Comparison of ENCODE assay signal across 11 cellular contexts in the genomic region with DNA sequence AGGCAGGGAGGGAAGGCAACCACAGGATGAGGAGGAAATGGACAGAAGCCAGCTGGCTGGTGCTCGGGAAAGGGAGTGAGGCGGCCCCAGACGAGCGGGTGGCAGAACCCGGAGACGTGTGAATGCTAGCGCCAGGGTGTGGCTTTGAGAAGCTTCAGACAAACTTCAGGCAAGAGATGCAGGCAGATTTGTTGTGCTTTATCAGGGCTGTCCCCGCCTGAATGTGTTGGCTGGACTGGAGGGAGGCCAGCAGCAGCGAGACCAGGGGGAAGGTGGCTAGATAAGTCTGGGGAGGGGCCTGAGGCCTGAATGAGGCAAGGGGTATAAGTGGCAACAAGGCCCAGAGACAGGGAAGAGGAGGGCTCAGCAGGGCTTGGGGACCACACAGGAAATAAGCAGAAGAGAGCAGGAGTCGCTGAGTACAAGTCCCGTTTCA. TPM values are rescaled to one million over a fixed set of nuclear protein-coding genes. Genes with fewer than 3 reads are reported as not detected.
DNase-seq lines count a peak whose midpoint lies in the region; ATAC-seq, FAIRE-seq and TF ChIP-seq lines count a peak whose summit lies in the region.
"Had no signal": no experiment of that assay in that cellular context is flagged by ENCODE, and none has a peak within 500 bp of the region (broad histone marks: within the 10 kb centered on the region; RNA-seq: fewer than 3 reads in every experiment).

No MANE protein-coding gene starts in this region.

- H3K9ac ChIP-seq in SK-N-MC (ENCODE audit: insufficient read length) (peak overlapping the region; percentile 37), fibroblast of lung (ENCODE audit: insufficient read depth, low read length) (no peak overlapping the region), kidney (ENCODE audit: low read length in 2 of 2) (no peak overlapping the region)

- peak in 3 of 4 donors; percentile 29 to 44 (median 39) for ATAC-seq in pancreas
- no peak for ATAC-seq in GM19452 (IDR thresholded peaks at IDR 0.05; ENCODE audit: unreplicated experiment)

- no peaks in the 10 kb centered on the region for H3K9me3 ChIP-seq in SK-N-MC (ENCODE audit: low read depth, low read length)
- no peaks in the 10 kb centered on the region for H3K9me3 ChIP-seq in fibroblast of lung (ENCODE audit: control insufficient read depth, insufficient read depth, low read depth, low read length)
- no peaks in the 10 kb centered on the region for H3K9me3 ChIP-seq in pancreas
- no peaks in the 10 kb centered on the region for H3K9me3 ChIP-seq in kidney (ENCODE audit: control insufficient read depth in 1 of 2, low read length in 2 of 2)
- H3K9me3 ChIP-seq: suprapubic skin had no signal

- intact Hi-C loops in pancreas (cut with DNase I) (no loop called here), kidney (cut with DNase I) (no loop called here)

- no peaks in the 10 kb centered on the region for H3K27me3 Mint-ChIP-seq in activated CD4-positive, alpha-beta T cell treated with anti-CD3 and anti-CD28 coated beads, Interleukin-2, amount 10 ng/mL, durations not matched to agents 7 days and 5 days
- H3K27me3 Mint-ChIP-seq: dendritic cell treated with granulocyte-macrophage colony-stimulating factor and Interleukin-4, amounts not matched to agents 40 ng/mL and 50 ng/mL, for 4 days had no signal

- POLR2A ChIA-PET in activated CD4-positive, alpha-beta T cell treated with anti-CD3 and anti-CD28 coated beads, Interleukin-2, amount 10 ng/mL, durations not matched to agents 7 days and 5 days (lab: Charles Lee): no interaction called here

- H3K36me3 Mint-ChIP-seq in activated CD4-positive, alpha-beta T cell treated with anti-CD3 and anti-CD28 coated beads, Interleukin-2, amount 10 ng/mL, durations not matched to agents 7 days and 5 days (ENCODE audit: low read depth): no peaks in the 10 kb centered on the region

- H3K4me1 ChIP-seq in fibroblast of lung (ENCODE audit: control insufficient read depth, extremely low read depth, insufficient read depth, low read length) (no peaks in the 10 kb centered on the region), pancreas (no peaks in the 10 kb centered on the region), kidney (ENCODE audit: control insufficient read depth in 1 of 2, insufficient read depth in 1 of 2, low read depth in 1 of 2, low read length in 2 of 2) (no peaks in the 10 kb centered on the region)

- H3K27me3 ChIP-seq in fibroblast of lung (ENCODE audit: control insufficient read depth, insufficient read depth, low read length) (no peaks in the 10 kb centered on the region), pancreas (no peaks in the 10 kb centered on the region)
- H3K27me3 ChIP-seq: suprapubic skin had no signal

- no peak overlapping the region for H3K4me2 ChIP-seq in fibroblast of lung (ENCODE audit: extremely low read depth, insufficient read depth, low read length)

- no peaks in the 10 kb centered on the region for H3K9me3 Mint-ChIP-seq in activated CD4-positive, alpha-beta T cell treated with anti-CD3 and anti-CD28 coated beads, Interleukin-2, amount 10 ng/mL, durations not matched to agents 7 days and 5 days
- H3K9me3 Mint-ChIP-seq: dendritic cell treated with granulocyte-macrophage colony-stimulating factor and Interleukin-4, amounts not matched to agents 40 ng/mL and 50 ng/mL, for 4 days had no signal

- H3K4me1 Mint-ChIP-seq in activated CD4-positive, alpha-beta T cell treated with anti-CD3 and anti-CD28 coated beads, Interleukin-2, amount 10 ng/mL, durations not matched to agents 7 days and 5 days: peaks cover 10% of the 10 kb centered on the region

- 64 to 68% methylated on average over 11 of the region's 11 CpGs for WGBS in pancreas, 2 donors

- H4K20me1 ChIP-seq in fibroblast of lung (ENCODE audit: control insufficient read depth, extremely low read depth, insufficient read depth, low read length): no peaks in the 10 kb centered on the region

- 0 out of 2 replicates have a peak overlapping the region, but pooled peaks have one; percentile 12 for H3K4me3 ChIP-seq in SK-N-MC
- no peak overlapping the region for H3K4me3 ChIP-seq in fibroblast of lung (replicated peaks in 1 of 4; ENCODE audit: control extremely low read depth in 1 of 4, insufficient read depth in 1 of 4, low read depth in 3 of 4, low read length in 4 of 4)
- no peak overlapping the region for H3K4me3 ChIP-seq in pancreas
- H3K4me3 ChIP-seq in kidney (ENCODE audit: low read length in 2 of 2): no peak overlapping the region
- H3K4me3 ChIP-seq: suprapubic skin had no signal

- H3K4me3 Mint-ChIP-seq in activated CD4-positive, alpha-beta T cell treated with anti-CD3 and anti-CD28 coated beads, Interleukin-2, amount 10 ng/mL, durations not matched to agents 7 days and 5 days: peak overlapping the region; percentile 9
- H3K4me3 Mint-ChIP-seq: dendritic cell treated with granulocyte-macrophage colony-stimulating factor and Interleukin-4, amounts not matched to agents 40 ng/mL and 50 ng/mL, for 4 days had no signal

- H2AFZ ChIP-seq in fibroblast of lung (ENCODE audit: low read length): no peak overlapping the region

- peak overlapping the region; percentile 97 for H3K27ac Mint-ChIP-seq in activated CD4-positive, alpha-beta T cell treated with anti-CD3 and anti-CD28 coated beads, Interleukin-2, amount 10 ng/mL, durations not matched to agents 7 days and 5 days
- H3K27ac Mint-ChIP-seq: dendritic cell treated with granulocyte-macrophage colony-stimulating factor and Interleukin-4, amounts not matched to agents 40 ng/mL and 50 ng/mL, for 4 days had no signal

- H3K79me2 ChIP-seq in fibroblast of lung (ENCODE audit: control insufficient read depth, insufficient read depth, low read length): no peaks in the 10 kb centered on the region

- DNase-seq in activated CD4-positive, alpha-beta T cell treated with anti-CD3 and anti-CD28 coated beads, Interleukin-2, amount 10 ng/mL, durations not matched to agents 7 days and 5 days: peak; percentile 42
- no peak for DNase-seq in activated CD4-positive, alpha-beta T cell treated with anti-CD3 and anti-CD28 coated beads, Interleukin-2, amount 50 U/mL, for 48 hours
- DNase-seq in SK-N-MC (ENCODE audit: low read depth, low spot score) (no peak), fibroblast of lung (ENCODE audit: low read depth in 2 of 2) (peak; percentile 43 to 46), pancreas (no peak), kidney (no peak), NOMO-1 treated with dmso at 0.1 percent for 144 hours (lab: John Stamatoyannopoulos, UW; ENCODE audit: unreplicated experiment) (no peak)

- CTCF ChIA-PET in activated CD4-positive, alpha-beta T cell treated with anti-CD3 and anti-CD28 coated beads, Interleukin-2, amount 10 ng/mL, durations not matched to agents 7 days and 5 days (lab: Charles Lee): interaction anchor here (1.0 kb wide), 1 partner anchor 25 kb away, joined by 3 read pairs; a partner anchor contains a TSS

- TF ChIP-seq CTCF in fibroblast of lung (conservative IDR thresholded peaks at IDR 0.05 in 1 of 2, IDR thresholded peaks at IDR 0.05 in 1 of 2; ENCODE audit: low read depth in 1 of 2, low read length in 2 of 2): no peak
- no peak for TF ChIP-seq CTCF in pancreas (IDR thresholded peaks at IDR 0.05)
- TF ChIP-seq CTCF in kidney (IDR thresholded peaks at IDR 0.05; ENCODE audit: borderline replicate concordance, extremely low read depth, insufficient read depth): no peak

- peaks cover 11% of the 10 kb centered on the region; the same call in 1 of the 2 replicates for H3K36me3 ChIP-seq in SK-N-MC (ENCODE audit: insufficient read depth, low read length)
- no peaks in the 10 kb centered on the region for H3K36me3 ChIP-seq in fibroblast of lung (ENCODE audit: control insufficient read depth, insufficient read depth, low read length)
- peaks cover 0 to 11% (median 0%) of the 10 kb centered on the region in 3 donors for H3K36me3 ChIP-seq in pancreas
- no peaks in the 10 kb centered on the region for H3K36me3 ChIP-seq in kidney (ENCODE audit: control insufficient read depth in 1 of 2, insufficient read depth in 2 of 2, low read length in 2 of 2)

- H3K27ac ChIP-seq in SK-N-MC (0 out of 2 replicates have a peak overlapping the region, but pooled peaks have one; percentile 36), fibroblast of lung (ENCODE audit: insufficient read depth, low read length) (no peak overlapping the region), pancreas (no peak overlapping the region), kidney (ENCODE audit: low read depth in 2 of 2, low read length in 2 of 2) (no peak overlapping the region)
- H3K27ac ChIP-seq: suprapubic skin had no signal

- FAIRE-seq in pancreas (lab: Jason Lieb, UNC) (no peak), kidney (lab: Jason Lieb, UNC) (no peak)
- FAIRE-seq: keratinocyte had no signal

RNA-seq across cellular contexts. Expression of a gene that starts 22.0 kb away (rescaled TPM):
- total RNA-seq in activated CD4-positive, alpha-beta T cell treated with anti-CD3 and anti-CD28 coated beads, Interleukin-2, amount 10 ng/mL, durations not matched to agents 7 days and 5 days: 1 to 10 TPM; 3.4 to 4.0 TPM
- 1.8 and 2.5 TPM in 2 replicates for total RNA-seq in fibroblast of lung
- polyA plus RNA-seq in fibroblast of lung: 0.41 and 1.3 TPM in 2 replicates
- polyA plus RNA-seq in fibroblast of lung (2012): 0.30 and 1.2 TPM in 2 replicates
- 0.94 and 1.6 TPM in 2 replicates for polyA minus RNA-seq in fibroblast of lung (ENCODE audit: low replicate concordance)
- total RNA-seq in pancreas: 10 to 100 TPM in 1 of 6 donors, 1 to 10 TPM in 5; 4.2 to 11.9 (median 5.0) TPM
- polyA plus RNA-seq in pancreas: 10 to 100 TPM; 17.1 to 23.0 TPM
- total RNA-seq in kidney: 6.0 TPM
- polyA plus RNA-seq in kidney (ENCODE audit: insufficient read depth, low read depth, low replicate concordance): 2.6 TPM

RNA-seq across cellular contexts. Expression of a gene that starts 24.8 kb away (rescaled TPM):
- total RNA-seq in activated CD4-positive, alpha-beta T cell treated with anti-CD3 and anti-CD28 coated beads, Interleukin-2, amount 10 ng/mL, durations not matched to agents 7 days and 5 days: 10 to 100 TPM; 43.6 to 43.7 TPM
- total RNA-seq in fibroblast of lung (20.3 and 23.3 TPM in 2 replicates), pancreas (10 to 100 TPM; 13.7 to 26.0 (median 13.8) TPM), kidney (41.5 TPM)
- polyA plus RNA-seq in fibroblast of lung (20.4 and 20.6 TPM in 2 replicates), pancreas (10 to 100 TPM; 27.1 to 34.2 TPM), kidney (ENCODE audit: insufficient read depth, low read depth, low replicate concordance) (14.5 TPM)
- polyA plus RNA-seq in fibroblast of lung (2012): 16.9 and 22.8 TPM in 2 replicates
- 3.6 and 3.9 TPM in 2 replicates for polyA minus RNA-seq in fibroblast of lung (ENCODE audit: low replicate concordance)

RNA-seq across cellular contexts. Expression of a gene that starts 45.4 kb away (rescaled TPM):
- under 1 TPM in 1 of 2 experiments, not detected in 1; 0.12 TPM for total RNA-seq in activated CD4-positive, alpha-beta T cell treated with anti-CD3 and anti-CD28 coated beads, Interleukin-2, amount 10 ng/mL, durations not matched to agents 7 days and 5 days
- total RNA-seq in fibroblast of lung (under 0.01 TPM in 2 replicates), pancreas (10 to 100 TPM; 17.7 to 41.8 (median 24.9) TPM), kidney (11.2 TPM)
- polyA plus RNA-seq in fibroblast of lung (0.02 TPM in 1 of 2 replicates, not detected in the other), pancreas (10 to 100 TPM; 21.8 to 37.1 TPM), kidney (ENCODE audit: insufficient read depth, low read depth, low replicate concordance) (3.1 TPM)
- polyA plus RNA-seq in fibroblast of lung (2012): 0.03 TPM in 1 of 2 replicates, not detected in the other
- polyA minus RNA-seq in fibroblast of lung (ENCODE audit: low replicate concordance): not detected in 2 replicates
- polyA plus RNA-seq: keratinocyte had no signal

Comparison
In these comparisons a context has a peak if more than half of its experiments do, and no peak if none do; other contexts are left out.
1. DNase-seq: peak in activated CD4-positive, alpha-beta T cell treated with anti-CD3 and anti-CD28 coated beads, Interleukin-2, amount 10 ng/mL, durations not matched to agents 7 days and 5 days (single experiment) and fibroblast of lung (2 of 2); none in activated CD4-positive, alpha-beta T cell treated with anti-CD3 and anti-CD28 coated beads, Interleukin-2, amount 50 U/mL, for 48 hours (0 of 2), SK-N-MC (single experiment), pancreas (0 of 6), kidney (single experiment) and NOMO-1 treated with dmso at 0.1 percent for 144 hours (single experiment).
2. RNA of a gene that starts 45.4 kb away (total RNA-seq): 17.7 to 41.8 TPM in pancreas and 11.2 TPM in kidney (single experiment); 0.12 TPM in activated CD4-positive, alpha-beta T cell treated with anti-CD3 and anti-CD28 coated beads, Interleukin-2, amount 10 ng/mL, durations not matched to agents 7 days and 5 days and under 0.01 TPM in fibroblast of lung; every median in the first group is over 10 times any median in the second.